ENCODE assay signal across 1 cellular context in genomic region chr18:51192026-51192425, GRCh38.
TF ChIP-seq lines count a peak whose summit lies in the region.

No MANE protein-coding gene starts in this region.

TF ChIP-seq in HepG2, 621 proteins besides CTCF, POLR2A, EP300 and RAD21:
- TF ChIP-seq MYC (CRISPR knock-in tag; IDR thresholded peaks at IDR 0.05; ENCODE audit: borderline replicate concordance) (no peak), GATAD2A (CRISPR knock-in tag; IDR thresholded peaks at IDR 0.05) (no peak), ZNF510 (CRISPR knock-in tag; IDR thresholded peaks at IDR 0.05; ENCODE audit: low read depth) (no peak), ZNF275 (CRISPR knock-in tag; IDR thresholded peaks at IDR 0.05; ENCODE audit: borderline replicate concordance) (no peak), ZNF704 (CRISPR knock-in tag; IDR thresholded peaks at IDR 0.05; ENCODE audit: borderline replicate concordance) (no peak), IKZF1 (IDR thresholded peaks at IDR 0.05) (no peak), SNAPC2 (CRISPR knock-in tag; IDR thresholded peaks at IDR 0.05) (no peak), TFDP2 (CRISPR knock-in tag; IDR thresholded peaks at IDR 0.05) (no peak), KLF15 (CRISPR knock-in tag; IDR thresholded peaks at IDR 0.05; ENCODE audit: borderline replicate concordance) (no peak), ZNF766 (CRISPR knock-in tag; IDR thresholded peaks at IDR 0.05; ENCODE audit: borderline replicate concordance) (no peak), ATAD3A (CRISPR knock-in tag; IDR thresholded peaks at IDR 0.05) (no peak), SRSF4 (IDR thresholded peaks at IDR 0.05; ENCODE audit: low read depth, low read length, poor library complexity, severe bottlenecking) (no peak), MAFF (IDR thresholded peaks at IDR 0.05; ENCODE audit: low read depth, low read length) (no peak), ZBTB10 (CRISPR knock-in tag; IDR thresholded peaks at IDR 0.05; ENCODE audit: borderline replicate concordance) (no peak), HNRNPL (IDR thresholded peaks at IDR 0.05; ENCODE audit: low read depth, low read length) (no peak), MYNN (CRISPR knock-in tag; IDR thresholded peaks at IDR 0.05; ENCODE audit: low read depth) (no peak), CREBL2 (CRISPR knock-in tag; IDR thresholded peaks at IDR 0.05; ENCODE audit: borderline replicate concordance) (no peak), ZNF282 (IDR thresholded peaks at IDR 0.05; ENCODE audit: partially characterized antibody) (no peak)
